12 cellular contexts compared by ENCODE assay signal in the genomic region with DNA sequence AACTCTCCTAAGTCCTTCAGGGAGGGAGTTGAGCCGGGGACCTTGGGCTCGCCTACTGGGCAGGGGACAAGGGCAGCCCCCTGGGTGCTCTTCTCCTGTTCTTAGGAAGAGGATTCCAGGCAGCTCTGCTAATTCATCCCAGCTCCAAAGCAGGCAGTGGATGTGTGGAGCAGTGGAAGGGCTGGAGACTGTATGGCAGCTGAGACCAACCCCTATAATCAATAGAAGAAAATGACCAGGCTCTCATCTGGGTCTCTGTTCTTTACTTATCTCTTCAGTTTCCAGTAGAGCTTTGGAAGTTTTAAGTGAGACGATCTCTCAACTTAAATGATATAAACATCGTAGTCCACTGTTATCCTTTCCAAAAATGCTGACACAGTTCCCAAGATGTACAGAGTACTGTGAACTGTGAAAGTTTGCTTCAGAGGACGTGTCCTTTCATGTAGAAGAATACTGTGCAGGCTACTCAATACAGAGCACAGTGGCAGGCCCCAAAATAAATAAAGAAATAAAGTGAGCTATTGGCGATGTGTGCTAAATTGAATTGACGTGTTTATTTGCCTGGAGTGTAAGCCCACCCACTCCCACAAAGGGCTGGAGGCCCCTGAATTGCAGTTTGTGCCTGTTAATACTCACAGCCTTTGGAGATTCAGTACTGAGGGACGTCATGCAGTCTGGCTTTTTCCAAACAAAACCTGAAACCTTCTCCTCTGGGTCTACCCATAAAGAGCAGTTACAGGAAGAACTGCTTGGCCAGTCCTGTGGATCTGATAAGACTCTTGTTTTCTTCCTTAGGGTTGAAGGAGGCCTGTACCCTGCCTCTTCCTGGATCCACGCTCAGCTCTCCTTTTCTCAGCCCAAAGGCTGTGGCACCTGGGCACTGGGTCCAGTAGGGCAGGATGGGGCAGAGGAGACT.
A peak's percentile ranks its signal among the peaks of the same experiment; 100 is the strongest.
DNase-seq lines count a peak whose midpoint lies in the region; ATAC-seq, FAIRE-seq and TF ChIP-seq lines count a peak whose summit lies in the region.
"Had no signal": no experiment of that assay in that cellular context is flagged by ENCODE, and none has a peak within 500 bp of the region (broad histone marks: within the 10 kb centered on the region; RNA-seq: fewer than 3 reads in every experiment).

No MANE protein-coding gene starts in this region.

- H3K36me3 ChIP-seq in GM23338 (ENCODE audit: insufficient read depth), result no peaks in the 10 kb centered on the region
- no peaks in the 10 kb centered on the region for H3K36me3 ChIP-seq in small intestine (ENCODE audit: control insufficient read depth in 2 of 2, insufficient read depth in 2 of 2, low read length in 2 of 2)

- WGBS in small intestine, 3 donors, result 21 to 42% (median 34%) methylated on average over 9 of the region's 9 CpGs

- no peaks in the 10 kb centered on the region for H3K9me3 ChIP-seq in small intestine (ENCODE audit: control insufficient read depth, low read depth)

- H3K4me1 ChIP-seq in GM23338 (ENCODE audit: insufficient read depth), result 0 out of 2 replicates have a peak, but pooled peaks cover 11% of the 10 kb centered on the region
- H3K4me1 ChIP-seq in small intestine (ENCODE audit: control insufficient read depth in 2 of 2, insufficient read depth in 1 of 2, low read depth in 1 of 2, low read length in 1 of 2), result peaks cover 3 to 7% of the 10 kb centered on the region in 2 donors

- H3K4me2 ChIP-seq in GM23338, result no peak overlapping the region

- ATAC-seq in GM23338 (no peak; the same call in 2 of the 3 replicates), left lobe of liver (peak; percentile 62), HG03039 (IDR thresholded peaks at IDR 0.05; ENCODE audit: unreplicated experiment) (no peak)
- ATAC-seq in activated naive CD4-positive, alpha-beta T cell treated with anti-CD3 and anti-CD28 coated beads, Interleukin-2, amount 50 U/mL, for 72 hours, result no peak

- H3K4me3 Mint-ChIP-seq in GM23338 (no peak overlapping the region), MCF 10A (ENCODE audit: unreplicated experiment) (no peak overlapping the region)
- no peak overlapping the region for H3K4me3 Mint-ChIP-seq in activated CD4-positive, alpha-beta memory T cell treated with anti-CD3 and anti-CD28 coated beads for 36 hours
- H3K4me3 Mint-ChIP-seq: activated CD4-positive, alpha-beta memory T cell treated with anti-CD3 and anti-CD28 coated beads, Interleukin-2, amount 10 ng/mL, durations not matched to agents 7 days and 5 days had no signal

- intact Hi-C loops in MCF 10A (cut with micrococcal nuclease) (no loop called here), posterior cingulate gyrus (cut with DNase I) (no loop called here)
- intact Hi-C loops in activated CD4-positive, alpha-beta memory T cell treated with anti-CD3 and anti-CD28 coated beads for 36 hours (cut with micrococcal nuclease), result no loop called here

- FAIRE-seq in small intestine (lab: Jason Lieb, UNC), result no peak
- FAIRE-seq: D721Med had no signal

- no peaks in the 10 kb centered on the region for H3F3A ChIP-seq in GM23338 (replicated peaks; ENCODE audit: low read depth)

- H3K27me3 ChIP-seq in GM23338 (ENCODE audit: insufficient read depth) (no peaks in the 10 kb centered on the region), small intestine (ENCODE audit: control insufficient read depth in 2 of 2, insufficient read depth in 2 of 2, low read length in 2 of 2) (no peaks in the 10 kb centered on the region)

- no peaks in the 10 kb centered on the region for H3K79me2 ChIP-seq in GM23338 (replicated peaks; ENCODE audit: insufficient read depth)

- CTCF ChIA-PET in MCF 10A (lab: Yijun Ruan, JAX), result interaction anchor here (0.6 kb wide), 1 partner anchor 187 kb away, joined by 4 read pairs; no protein-coding TSS in a partner anchor
- CTCF ChIA-PET in activated CD4-positive, alpha-beta memory T cell treated with anti-CD3 and anti-CD28 coated beads for 36 hours (lab: Charles Lee), result no interaction called here

- no peaks in the 10 kb centered on the region for H4K20me1 ChIP-seq in GM23338 (replicated peaks; ENCODE audit: insufficient read depth)

- H3K4me3 ChIP-seq in GM23338 (no peak overlapping the region), small intestine (ENCODE audit: low read depth in 1 of 2, low read length in 2 of 2) (peak overlapping the region in 1 of 2 donors; percentile 52)

- H3K27me3 Mint-ChIP-seq in GM23338 (ENCODE audit: insufficient read depth, low read depth, poor library complexity) (peaks cover 4% of the 10 kb centered on the region), MCF 10A (ENCODE audit: insufficient read depth, unreplicated experiment) (no peaks in the 10 kb centered on the region)
- H3K27me3 Mint-ChIP-seq in activated CD4-positive, alpha-beta memory T cell treated with anti-CD3 and anti-CD28 coated beads for 36 hours, result no peaks in the 10 kb centered on the region
- H3K27me3 Mint-ChIP-seq: activated CD4-positive, alpha-beta memory T cell treated with anti-CD3 and anti-CD28 coated beads, Interleukin-2, amount 10 ng/mL, durations not matched to agents 7 days and 5 days had no signal

- TF ChIP-seq CTCF in GM23338 (conservative IDR thresholded peaks at IDR 0.05; ENCODE audit: low read depth in 2 of 2), result no peak
- TF ChIP-seq CTCF in MCF 10A (IDR thresholded peaks at IDR 0.05; ENCODE audit: unreplicated experiment), result no peak

- H3K36me3 Mint-ChIP-seq in GM23338 (ENCODE audit: low read depth) (no peaks in the 10 kb centered on the region), MCF 10A (ENCODE audit: insufficient read depth, unreplicated experiment) (peaks cover 4% of the 10 kb centered on the region)
- no peaks in the 10 kb centered on the region for H3K36me3 Mint-ChIP-seq in activated CD4-positive, alpha-beta memory T cell treated with anti-CD3 and anti-CD28 coated beads for 36 hours
- no peaks in the 10 kb centered on the region for H3K36me3 Mint-ChIP-seq in activated naive CD4-positive, alpha-beta T cell treated with anti-CD3 and anti-CD28 coated beads, Interleukin-2, amount 50 U/mL, for 72 hours

- POLR2A ChIA-PET in MCF 10A (lab: Yijun Ruan, JAX), result interaction anchor here (0.7 to 0.9 kb wide), 2 partner anchors 55 to 68 kb away, joined by 3 read pairs; no protein-coding TSS in a partner anchor
- POLR2A ChIA-PET in activated CD4-positive, alpha-beta memory T cell treated with anti-CD3 and anti-CD28 coated beads for 36 hours (lab: Charles Lee), result no interaction called here

- peak overlapping the region; percentile 98 for H2AFZ ChIP-seq in GM23338

- BruUV-seq in MCF 10A (replicated peaks; lab: Mats Ljungman, UMichigan), result no TSS peak

- H3K4me1 Mint-ChIP-seq in GM23338 (peaks cover 19% of the 10 kb centered on the region), MCF 10A (ENCODE audit: insufficient read depth, unreplicated experiment) (peaks cover 10% of the 10 kb centered on the region)
- no peaks in the 10 kb centered on the region for H3K4me1 Mint-ChIP-seq in activated CD4-positive, alpha-beta memory T cell treated with anti-CD3 and anti-CD28 coated beads for 36 hours (ENCODE audit: low read depth)
- H3K4me1 Mint-ChIP-seq: activated CD4-positive, alpha-beta memory T cell treated with anti-CD3 and anti-CD28 coated beads, Interleukin-2, amount 10 ng/mL, durations not matched to agents 7 days and 5 days had no signal

- no peaks in the 10 kb centered on the region for H3K9me2 ChIP-seq in GM23338 (ENCODE audit: insufficient read depth)

- H3K9me3 Mint-ChIP-seq in GM23338, result no peaks in the 10 kb centered on the region
- no peaks in the 10 kb centered on the region for H3K9me3 Mint-ChIP-seq in MCF 10A (ENCODE audit: unreplicated experiment)
- no peaks in the 10 kb centered on the region for H3K9me3 Mint-ChIP-seq in activated CD4-positive, alpha-beta memory T cell treated with anti-CD3 and anti-CD28 coated beads for 36 hours
- no peaks in the 10 kb centered on the region for H3K9me3 Mint-ChIP-seq in activated naive CD4-positive, alpha-beta T cell treated with anti-CD3 and anti-CD28 coated beads, Interleukin-2, amount 50 U/mL, for 72 hours
- H3K9me3 Mint-ChIP-seq: activated CD4-positive, alpha-beta memory T cell treated with anti-CD3 and anti-CD28 coated beads, Interleukin-2, amount 10 ng/mL, durations not matched to agents 7 days and 5 days had no signal

- DNase-seq in GM23338 (ENCODE audit: low spot score) (no peak), MCF 10A (ENCODE audit: unreplicated experiment) (no peak), left lobe of liver (ENCODE audit: low spot score) (no peak), small intestine (peak; percentile 54), posterior cingulate gyrus (no peak)
- DNase-seq in activated CD4-positive, alpha-beta memory T cell treated with anti-CD3 and anti-CD28 coated beads for 36 hours, result no peak
- no peak for DNase-seq in activated naive CD4-positive, alpha-beta T cell treated with anti-CD3 and anti-CD28 coated beads, Interleukin-2, amount 50 U/mL, for 72 hours (ENCODE audit: low spot score in 2 of 2)
- DNase-seq: activated CD4-positive, alpha-beta memory T cell treated with anti-CD3 and anti-CD28 coated beads, Interleukin-2, amount 10 ng/mL, durations not matched to agents 7 days and 5 days; MV-4-11; stimulated activated CD4-positive, alpha-beta T cell treated with anti-CD3 and anti-CD28 coated beads, Interleukin-1b, Interleukin-23, amount 100 ng/mL, for 48 hours had no signal

- H3K27ac ChIP-seq in GM23338 (ENCODE audit: low read depth), result no peak overlapping the region
- peak overlapping the region; percentile 83 to 93 for H3K27ac ChIP-seq in small intestine (ENCODE audit: low read depth in 1 of 2, low read length in 1 of 2)

- H3K27ac Mint-ChIP-seq in GM23338 (no peak overlapping the region), MCF 10A (ENCODE audit: low read depth, unreplicated experiment) (peak overlapping the region; percentile 47)
- H3K27ac Mint-ChIP-seq in activated CD4-positive, alpha-beta memory T cell treated with anti-CD3 and anti-CD28 coated beads for 36 hours, result no peak overlapping the region
- no peak overlapping the region for H3K27ac Mint-ChIP-seq in activated naive CD4-positive, alpha-beta T cell treated with anti-CD3 and anti-CD28 coated beads, Interleukin-2, amount 50 U/mL, for 72 hours
- H3K27ac Mint-ChIP-seq: activated CD4-positive, alpha-beta memory T cell treated with anti-CD3 and anti-CD28 coated beads, Interleukin-2, amount 10 ng/mL, durations not matched to agents 7 days and 5 days had no signal

TF ChIP-seq in GM23338, 12 proteins besides CTCF, POLR2A, EP300 and RAD21 (continues in another document):
- no peak for TF ChIP-seq NANOG (IDR thresholded peaks at IDR 0.05; ENCODE audit: borderline replicate concordance)
- no peak for TF ChIP-seq ZNF331 (CRISPR knock-in tag; IDR thresholded peaks at IDR 0.05; ENCODE audit: low read depth)
- no peak for TF ChIP-seq JUNB (IDR thresholded peaks at IDR 0.05; ENCODE audit: unreplicated experiment)
- no peak for TF ChIP-seq EZH2phosphoT487 (IDR thresholded peaks at IDR 0.05; ENCODE audit: unreplicated experiment)
